ENCODE assay signal across 16 cellular contexts in the genomic region with DNA sequence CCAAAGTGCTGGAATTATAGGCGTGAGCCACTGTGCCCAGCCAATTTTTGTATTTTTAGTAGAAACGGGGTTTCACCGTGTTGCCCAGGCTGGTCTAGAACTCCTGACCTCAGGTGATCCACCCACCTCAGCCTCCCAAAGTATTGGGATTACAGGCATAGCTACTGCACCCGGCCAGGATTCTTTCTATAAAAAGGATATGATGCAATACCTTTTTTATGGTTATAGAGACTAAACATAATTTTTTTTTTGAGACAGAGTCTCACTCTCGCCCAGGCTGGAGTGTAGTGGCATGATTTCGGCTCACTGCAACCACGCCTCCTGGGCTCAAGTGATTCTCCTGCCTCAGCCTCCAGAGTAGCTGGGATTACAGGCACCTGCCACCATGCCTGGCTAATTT. TPM values are rescaled to one million over a fixed set of nuclear protein-coding genes. Genes with fewer than 3 reads are reported as not detected.
A peak's percentile ranks its signal among the peaks of the same experiment; 100 is the strongest.
DNase-seq lines count a peak whose midpoint lies in the region; ATAC-seq, FAIRE-seq and TF ChIP-seq lines count a peak whose summit lies in the region.
"Not testable (repeated sequence)": the region's sequence is repeated elsewhere in the genome, so short reads cannot be mapped to it uniquely, and the experiment has no call there.
"Had no signal": no experiment of that assay in that cellular context is flagged by ENCODE, and none has a peak within 500 bp of the region (broad histone marks: within the 10 kb centered on the region; RNA-seq: fewer than 3 reads in every experiment).

No MANE protein-coding gene starts in this region.

- not testable (repeated sequence) for H3K4me2 ChIP-seq in IMR-90 (ENCODE audit: low read depth, low read length); K562 (ENCODE audit: insufficient read depth, low read length)

- not testable (repeated sequence) for TF ChIP-seq EP300 in K562 (IDR thresholded peaks at IDR 0.05; ENCODE audit: low read length)

- not testable (repeated sequence) for H4K8ac ChIP-seq in IMR-90 (ENCODE audit: low read depth in 2 of 2, low read length in 2 of 2)

- not testable (repeated sequence) for H2AFZ ChIP-seq in IMR-90 (replicated peaks; ENCODE audit: low read length, poor library complexity); K562 (ENCODE audit: low read depth, low read length)

- H4K20me1 ChIP-seq in IMR-90 (ENCODE audit: insufficient read depth, low read length) = peaks cover 28% of the 10 kb centered on the region
- H4K20me1 ChIP-seq in K562 (replicated peaks; ENCODE audit: control insufficient read depth, insufficient read depth, low read length) = not testable (repeated sequence)

- not testable (repeated sequence) for H4K5ac ChIP-seq in IMR-90 (ENCODE audit: low read depth, low read length)

- FAIRE-seq in K562 (lab: Jason Lieb, UNC) = not testable (repeated sequence)

- peaks cover 15% of the 10 kb centered on the region for H3K36me3 Mint-ChIP-seq in activated CD8-positive, alpha-beta T cell treated with anti-CD3 and anti-CD28 coated beads for 36 hours (ENCODE audit: low read depth)
- H3K36me3 Mint-ChIP-seq in activated naive CD4-positive, alpha-beta T cell treated with anti-CD3 and anti-CD28 coated beads for 36 hours (ENCODE audit: low read depth); neural crest cell (ENCODE audit: low read depth): not testable (repeated sequence)

- DNase-seq in IMR-90; SK-N-MC (ENCODE audit: low read depth, low spot score); activated CD8-positive, alpha-beta T cell treated with anti-CD3 and anti-CD28 coated beads for 36 hours; activated naive CD4-positive, alpha-beta T cell treated with anti-CD3 and anti-CD28 coated beads for 36 hours; K562 (ENCODE audit: extremely low read depth in 1 of 4, low spot score in 3 of 4); neural crest cell (ENCODE audit: low read depth, low spot score); stimulated activated naive CD8-positive, alpha-beta T cell treated with anti-CD3 and anti-CD28 coated beads, Interleukin-15, amount 100 ng/mL, for 72 hours: not testable (repeated sequence)
- DNase-seq in fibroblast of villous mesenchyme (ENCODE audit: low read depth) = peak; percentile 22

- H2BK120ac ChIP-seq in IMR-90 (ENCODE audit: low read depth, low read length) = not testable (repeated sequence)

- not testable (repeated sequence) for TF ChIP-seq POLR2A in IMR-90 (IDR thresholded peaks at IDR 0.05; ENCODE audit: low read depth, low read length); K562 (conservative IDR thresholded peaks at IDR 0.05)

- not testable (repeated sequence) for BruUV-seq in IMR-90 (replicated peaks; lab: Mats Ljungman, UMichigan); K562 (replicated peaks; lab: Mats Ljungman, UMichigan)

- not testable (repeated sequence) for H2BK5ac ChIP-seq in IMR-90 (ENCODE audit: low read depth, low read length, poor library complexity, severe bottlenecking)

- not testable (repeated sequence) for H3K9me3 Mint-ChIP-seq in activated CD8-positive, alpha-beta T cell treated with anti-CD3 and anti-CD28 coated beads for 36 hours; activated naive CD4-positive, alpha-beta T cell treated with anti-CD3 and anti-CD28 coated beads for 36 hours; neural crest cell; stimulated activated naive CD8-positive, alpha-beta T cell treated with anti-CD3 and anti-CD28 coated beads, Interleukin-15, amount 100 ng/mL, for 72 hours

- not testable (repeated sequence) for H3K27ac ChIP-seq in IMR-90 (ENCODE audit: insufficient read depth, low read length); K562 (ENCODE audit: extremely low read depth, low read depth, low read length)
- peak overlapping the region; percentile 19; the same call in 1 of the 2 replicates for H3K27ac ChIP-seq in SK-N-MC

- not testable (repeated sequence) for TF ChIP-seq RAD21 in IMR-90 (IDR thresholded peaks at IDR 0.05; ENCODE audit: low read length); K562 (CRISPR knock-in tag; conservative IDR thresholded peaks at IDR 0.05 in 1 of 2, IDR thresholded peaks at IDR 0.05 in 1 of 2)

- not testable (repeated sequence) for H2BK15ac ChIP-seq in IMR-90 (ENCODE audit: low read depth, low read length)

- peaks cover 16 to 37% of the 10 kb centered on the region in 2 experiments for H3K79me1 ChIP-seq in IMR-90 (ENCODE audit: low read depth in 1 of 2, low read length in 2 of 2)

- not testable (repeated sequence) for H3K27me3 Mint-ChIP-seq in activated CD8-positive, alpha-beta T cell treated with anti-CD3 and anti-CD28 coated beads for 36 hours; activated naive CD4-positive, alpha-beta T cell treated with anti-CD3 and anti-CD28 coated beads for 36 hours (ENCODE audit: low read depth); neural crest cell (ENCODE audit: low read depth); stimulated activated naive CD8-positive, alpha-beta T cell treated with anti-CD3 and anti-CD28 coated beads, Interleukin-15, amount 100 ng/mL, for 72 hours

- peak overlapping the region; percentile 42 for H3K27ac Mint-ChIP-seq in activated CD8-positive, alpha-beta T cell treated with anti-CD3 and anti-CD28 coated beads for 36 hours
- H3K27ac Mint-ChIP-seq in activated naive CD4-positive, alpha-beta T cell treated with anti-CD3 and anti-CD28 coated beads for 36 hours = peak overlapping the region; percentile 46
- not testable (repeated sequence) for H3K27ac Mint-ChIP-seq in neural crest cell (ENCODE audit: unreplicated experiment)
- H3K27ac Mint-ChIP-seq in stimulated activated naive CD8-positive, alpha-beta T cell treated with anti-CD3 and anti-CD28 coated beads, Interleukin-15, amount 100 ng/mL, for 72 hours = peak overlapping the region; percentile 46 to 82

- not testable (repeated sequence) for H3K14ac ChIP-seq in IMR-90 (replicated peaks; ENCODE audit: low read depth, low read length)

- not testable (repeated sequence) for H3K27me3 ChIP-seq in IMR-90 (ENCODE audit: control insufficient read depth, insufficient read depth, low read length); K562 (ENCODE audit: control insufficient read depth in 2 of 2, insufficient read depth in 2 of 2, low read length in 2 of 2)

- not testable (repeated sequence) for H3K56ac ChIP-seq in IMR-90 (ENCODE audit: extremely low read depth, insufficient read depth, low read length)

- not testable (repeated sequence) for H3K4me3 ChIP-seq in IMR-90 (ENCODE audit: insufficient read depth, low read depth, low read length); SK-N-MC; K562; fibroblast of villous mesenchyme (ENCODE audit: low read depth, low read length)

- intact Hi-C loops in IMR-90 (cut with micrococcal nuclease) (loop anchor here (10.0 kb wide), 1 partner anchor 124 kb away; the partner anchor contains the start of genes MTX1 and THBS3), K562 (cut with micrococcal nuclease) (loop anchor here (10.0 kb wide), 1 partner anchor 266 kb away; no protein-coding TSS in a partner anchor)
- intact Hi-C loops in activated CD8-positive, alpha-beta T cell treated with anti-CD3 and anti-CD28 coated beads for 36 hours (cut with micrococcal nuclease); activated naive CD4-positive, alpha-beta T cell treated with anti-CD3 and anti-CD28 coated beads for 36 hours (cut with micrococcal nuclease): not testable (repeated sequence)

- not testable (repeated sequence) for H3K4me1 ChIP-seq in IMR-90 (ENCODE audit: control insufficient read depth, insufficient read depth, low read length)
- H3K4me1 ChIP-seq in K562 (replicated peaks in 1 of 2; ENCODE audit: control insufficient read depth in 2 of 2, insufficient read depth in 2 of 2, low read length in 2 of 2) = peaks cover 9 to 30% of the 10 kb centered on the region in 2 experiments; a peak in 4 of 5 replicates

- H3K79me2 ChIP-seq in K562 (ENCODE audit: control insufficient read depth, insufficient read depth, low read length) = peaks cover 19% of the 10 kb centered on the region

- H3K4ac ChIP-seq in IMR-90 (ENCODE audit: low read depth, low read length) = not testable (repeated sequence)

- WGBS in IMR-90 (ENCODE audit: extremely low coverage in 2 of 2, insufficient read length in 1 of 2), 2 experiments = 100% methylated on average over 2 of the region's 7 CpGs; no CpG with 5 or more reads in 1 of the 2 experiments
- WGBS in K562 (ENCODE audit: insufficient coverage, low coverage, missing lambda C conversion rate) = 90% methylated on average over 7 of the region's 7 CpGs

- peaks cover 13% of the 10 kb centered on the region; the same call in 1 of the 2 replicates for H3K9me1 ChIP-seq in IMR-90 (ENCODE audit: insufficient read depth, low read length)
- not testable (repeated sequence) for H3K9me1 ChIP-seq in K562 (ENCODE audit: control insufficient read depth, insufficient read depth, low read length)

- not testable (repeated sequence) for H3K4me1 Mint-ChIP-seq in activated CD8-positive, alpha-beta T cell treated with anti-CD3 and anti-CD28 coated beads for 36 hours (ENCODE audit: low read depth); activated naive CD4-positive, alpha-beta T cell treated with anti-CD3 and anti-CD28 coated beads for 36 hours (ENCODE audit: low read depth)
- peaks cover 13% of the 10 kb centered on the region for H3K4me1 Mint-ChIP-seq in neural crest cell
- peaks cover 29% of the 10 kb centered on the region for H3K4me1 Mint-ChIP-seq in stimulated activated naive CD8-positive, alpha-beta T cell treated with anti-CD3 and anti-CD28 coated beads, Interleukin-15, amount 100 ng/mL, for 72 hours

- H4K91ac ChIP-seq in IMR-90 (ENCODE audit: insufficient read depth, low read depth, low read length) = not testable (repeated sequence)

- dilution Hi-C loops in IMR-90 (cut with HindIII; ENCODE audit: low sequenced_read_pairs, unreplicated experiment) = not testable (repeated sequence)

- H2BK20ac ChIP-seq in IMR-90 (ENCODE audit: low read depth, low read length) = not testable (repeated sequence)

- H3K36me3 ChIP-seq in IMR-90 (ENCODE audit: control insufficient read depth, insufficient read depth, low read length) (peaks cover 34% of the 10 kb centered on the region), SK-N-MC (ENCODE audit: insufficient read depth, low read length) (peaks cover 24% of the 10 kb centered on the region), K562 (ENCODE audit: control insufficient read depth, insufficient read depth, low read length) (peaks cover 53% of the 10 kb centered on the region)

- H2AK5ac ChIP-seq in IMR-90 (ENCODE audit: low read depth, low read length) = not testable (repeated sequence)

- not testable (repeated sequence) for H3K9me3 ChIP-seq in IMR-90 (ENCODE audit: control insufficient read depth, insufficient read depth, low read length); SK-N-MC (ENCODE audit: low read depth, low read length); K562 (replicated peaks; ENCODE audit: control insufficient read depth, insufficient read depth, low read depth, low read length)

- H3K4me3 Mint-ChIP-seq in activated CD8-positive, alpha-beta T cell treated with anti-CD3 and anti-CD28 coated beads for 36 hours; activated naive CD4-positive, alpha-beta T cell treated with anti-CD3 and anti-CD28 coated beads for 36 hours; stimulated activated naive CD8-positive, alpha-beta T cell treated with anti-CD3 and anti-CD28 coated beads, Interleukin-15, amount 100 ng/mL, for 72 hours: not testable (repeated sequence)
- peak overlapping the region; percentile 65 for H3K4me3 Mint-ChIP-seq in neural crest cell

- not testable (repeated sequence) for H3K18ac ChIP-seq in IMR-90 (ENCODE audit: low read depth, low read length)

- H3K9ac ChIP-seq in IMR-90 (ENCODE audit: low read depth, low read length); SK-N-MC (ENCODE audit: insufficient read length); K562 (ENCODE audit: insufficient read depth in 1 of 2, low read depth in 2 of 2, low read length in 2 of 2): not testable (repeated sequence)

- H3K23ac ChIP-seq in IMR-90 (ENCODE audit: low read depth, low read length) = not testable (repeated sequence)

- POLR2A ChIA-PET in IMR-90 (lab: Charles Lee; ENCODE audit: unreplicated experiment) (interaction anchor here (0.6 kb wide), 1 partner anchor 173 kb away, joined by 3 read pairs; no protein-coding TSS in a partner anchor), K562 (lab: Yijun Ruan, JAX) (interaction anchor here (1.0 to 3.0 kb wide), 3 partner anchors 9 to 14 kb away, joined by 3 to 10 read pairs (median 3); no protein-coding TSS in a partner anchor)
- POLR2A ChIA-PET in activated CD8-positive, alpha-beta T cell treated with anti-CD3 and anti-CD28 coated beads for 36 hours (lab: Charles Lee) = not testable (repeated sequence)

- not testable (repeated sequence) for H2AK9ac ChIP-seq in IMR-90 (replicated peaks; ENCODE audit: low read depth, low read length, poor library complexity)

- not testable (repeated sequence) for ATAC-seq in IMR-90 (ENCODE audit: low read depth); activated CD8-positive, alpha-beta T cell treated with anti-CD3 and anti-CD28 coated beads for 36 hours; K562; stimulated activated naive CD8-positive, alpha-beta T cell treated with anti-CD3 and anti-CD28 coated beads, Interleukin-15, amount 100 ng/mL, for 72 hours

- CTCF ChIA-PET in IMR-90 (lab: Yijun Ruan, JAX); activated naive CD4-positive, alpha-beta T cell treated with anti-CD3 and anti-CD28 coated beads for 36 hours (lab: Charles Lee); K562 (lab: Yijun Ruan, JAX; ENCODE audit: low intra/inter-chr PET ratio): not testable (repeated sequence)
- CTCF ChIA-PET in activated CD8-positive, alpha-beta T cell treated with anti-CD3 and anti-CD28 coated beads for 36 hours (lab: Charles Lee) = interaction anchor here (1.2 to 3.7 kb wide), 2 partner anchors 50 to 78 kb away, joined by 3 to 24 read pairs; no protein-coding TSS in a partner anchor

- TF ChIP-seq CTCF in IMR-90 (conservative IDR thresholded peaks at IDR 0.05; ENCODE audit: low read depth, low read length); activated CD8-positive, alpha-beta T cell treated with anti-CD3 and anti-CD28 coated beads for 36 hours (IDR thresholded peaks at IDR 0.05); K562 (IDR thresholded peaks at IDR 0.05 in 2 of 3, conservative IDR thresholded peaks at IDR 0.05 in 1 of 3; ENCODE audit: insufficient read depth in 2 of 3, low read depth in 1 of 3, low read length in 3 of 3); fibroblast of villous mesenchyme (IDR thresholded peaks at IDR 0.05; ENCODE audit: insufficient read depth, low read depth, low read length); neural crest cell (conservative IDR thresholded peaks at IDR 0.05): not testable (repeated sequence)

- in situ Hi-C loops in IMR-90 (cut with MboI; ENCODE audit: low sequenced_read_pairs); K562 (cut with MboI): not testable (repeated sequence)

RNA-seq across cellular contexts. Expression of gene RUSC1, which starts 8.2 kb away (rescaled TPM):
- total RNA-seq in IMR-90 (2012; rRNA removed) (4.1 and 4.2 TPM in 2 replicates), K562 (2014; rRNA removed) (33.6 and 41.8 TPM in 2 replicates), K562 (2014; rRNA removed; fragmentation: Illumina TruSeq; extraction: Trizol) (14.3 and 15.1 TPM in 2 replicates), K562 (2015; rRNA removed; fragmentation: Illumina TruSeq; extraction: Trizol) (25.3 and 25.7 TPM in 2 replicates), K562 (2021) (63.0 and 68.3 TPM in 2 replicates), fibroblast of villous mesenchyme (18.4 and 22.9 TPM in 2 replicates), neural crest cell (55.2 and 56.6 TPM in 2 replicates)
- polyA plus RNA-seq in IMR-90 (2012; rRNA removed) (31.4 and 32.7 TPM in 2 replicates), K562 (2011; rRNA removed) (37.5 and 44.2 TPM in 2 replicates), K562 (2014; fragmentation: Illumina TruSeq; extraction: Trizol) (42.0 and 50.4 TPM in 2 replicates), K562 (2014; fragmentation: Nextera tagmentation; extraction: Ambion mirVana) (1 to 10 TPM; 5.7 to 9.5 TPM), K562 (2014; rRNA removed) (63.2 and 72.4 TPM in 2 replicates)
- 20.7 and 29.2 TPM in 2 replicates for polyA plus RNA-seq in IMR-90 (2012; cell fraction: cytosol; rRNA removed)
- polyA plus RNA-seq in IMR-90 (2012; cell fraction: nucleus; rRNA removed; ENCODE audit: low replicate concordance) = 92.9 and 175 TPM in 2 replicates
- 10 to 100 TPM; 21.2 to 21.6 TPM for total RNA-seq in activated CD8-positive, alpha-beta T cell treated with anti-CD3 and anti-CD28 coated beads for 36 hours
- 10 to 100 TPM; 16.8 to 17.2 TPM for total RNA-seq in activated naive CD4-positive, alpha-beta T cell treated with anti-CD3 and anti-CD28 coated beads for 36 hours
- 28.6 and 75.0 TPM in 2 replicates for total RNA-seq in K562 (2011; cell fraction: chromatin; rRNA removed; ENCODE audit: low replicate concordance)
- 70.1 and 78.7 TPM in 2 replicates for total RNA-seq in K562 (2011; cell fraction: nucleolus; rRNA removed)
- total RNA-seq in K562 (2011; cell fraction: nucleoplasm; rRNA removed) = 44.4 and 55.0 TPM in 2 replicates
- polyA plus RNA-seq in K562 (2011; cell fraction: cytosol; rRNA removed) = 51.0 and 124 TPM in 2 replicates
- polyA plus RNA-seq in K562 (2011; cell fraction: nucleus; rRNA removed) = 104 and 153 TPM in 2 replicates
- 42.7 and 48.5 TPM in 2 replicates for polyA plus RNA-seq in K562 (2012)
- polyA minus RNA-seq in K562 (2011; rRNA and poly(A)+ RNA removed) = 11.2 and 13.7 TPM in 2 replicates
- polyA minus RNA-seq in K562 (2011; cell fraction: cytosol; rRNA and poly(A)+ RNA removed) = 23.6 and 26.5 TPM in 2 replicates
- 24.6 and 26.1 TPM in 2 replicates for polyA minus RNA-seq in K562 (2011; cell fraction: nucleus; rRNA and poly(A)+ RNA removed)

RNA-seq across cellular contexts. Expression of gene FDPS, which starts 20.2 kb away (rescaled TPM):
- 176 and 191 TPM in 2 replicates for total RNA-seq in IMR-90 (2012; rRNA removed)
- polyA plus RNA-seq in IMR-90 (2012; rRNA removed) = 183 and 186 TPM in 2 replicates
- 89.2 and 302 TPM in 2 replicates for polyA plus RNA-seq in IMR-90 (2012; cell fraction: cytosol; rRNA removed)
- polyA plus RNA-seq in IMR-90 (2012; cell fraction: nucleus; rRNA removed; ENCODE audit: low replicate concordance) = 127 and 231 TPM in 2 replicates
- 100 to 1,000 TPM; 293 to 316 TPM for total RNA-seq in activated CD8-positive, alpha-beta T cell treated with anti-CD3 and anti-CD28 coated beads for 36 hours
- 100 to 1,000 TPM; 332 to 333 TPM for total RNA-seq in activated naive CD4-positive, alpha-beta T cell treated with anti-CD3 and anti-CD28 coated beads for 36 hours
- total RNA-seq in K562 (2011; cell fraction: chromatin; rRNA removed; ENCODE audit: low replicate concordance) = 971 and 1,145 TPM in 2 replicates
- 614 and 691 TPM in 2 replicates for total RNA-seq in K562 (2011; cell fraction: nucleolus; rRNA removed)
- 834 and 899 TPM in 2 replicates for total RNA-seq in K562 (2011; cell fraction: nucleoplasm; rRNA removed)
- total RNA-seq in K562 (2014; rRNA removed) = 319 and 337 TPM in 2 replicates
- 360 and 368 TPM in 2 replicates for total RNA-seq in K562 (2014; rRNA removed; fragmentation: Illumina TruSeq; extraction: Trizol)
- total RNA-seq in K562 (2015; rRNA removed; fragmentation: Illumina TruSeq; extraction: Trizol) = 243 and 247 TPM in 2 replicates
- 332 and 344 TPM in 2 replicates for total RNA-seq in K562 (2021)
- polyA plus RNA-seq in K562 (2011; rRNA removed) = 563 and 614 TPM in 2 replicates
- 402 and 573 TPM in 2 replicates for polyA plus RNA-seq in K562 (2011; cell fraction: cytosol; rRNA removed)
- polyA plus RNA-seq in K562 (2011; cell fraction: nucleus; rRNA removed) = 721 and 909 TPM in 2 replicates
- 300 and 453 TPM in 2 replicates for polyA plus RNA-seq in K562 (2012)
- polyA plus RNA-seq in K562 (2014; fragmentation: Illumina TruSeq; extraction: Trizol) = 313 and 328 TPM in 2 replicates
- 100 to 1,000 TPM; 864 to 884 TPM for polyA plus RNA-seq in K562 (2014; fragmentation: Nextera tagmentation; extraction: Ambion mirVana)
- polyA plus RNA-seq in K562 (2014; rRNA removed) = 377 and 379 TPM in 2 replicates
- 293 and 318 TPM in 2 replicates for polyA minus RNA-seq in K562 (2011; rRNA and poly(A)+ RNA removed)
- 174 and 178 TPM in 2 replicates for polyA minus RNA-seq in K562 (2011; cell fraction: cytosol; rRNA and poly(A)+ RNA removed)
- polyA minus RNA-seq in K562 (2011; cell fraction: nucleus; rRNA and poly(A)+ RNA removed) = 118 and 209 TPM in 2 replicates
- total RNA-seq in fibroblast of villous mesenchyme = 427 and 428 TPM in 2 replicates
- 665 and 693 TPM in 2 replicates for total RNA-seq in neural crest cell

RNA-seq across cellular contexts. Expression of gene PKLR, which starts 27.6 kb away (rescaled TPM):
- not detected in 2 replicates for total RNA-seq in IMR-90 (2012; rRNA removed)
- 0.03 TPM in 1 of 2 replicates, not detected in the other for polyA plus RNA-seq in IMR-90 (2012; rRNA removed)
- polyA plus RNA-seq in IMR-90 (2012; cell fraction: cytosol; rRNA removed) = not detected in 2 replicates
- 0.03 and 0.05 TPM in 2 replicates for polyA plus RNA-seq in IMR-90 (2012; cell fraction: nucleus; rRNA removed; ENCODE audit: low replicate concordance)
- not detected for total RNA-seq in activated CD8-positive, alpha-beta T cell treated with anti-CD3 and anti-CD28 coated beads for 36 hours
- not detected for total RNA-seq in activated naive CD4-positive, alpha-beta T cell treated with anti-CD3 and anti-CD28 coated beads for 36 hours
- total RNA-seq in K562 (2011; cell fraction: chromatin; rRNA removed; ENCODE audit: low replicate concordance) = 18.9 and 39.8 TPM in 2 replicates
- 33.9 and 37.6 TPM in 2 replicates for total RNA-seq in K562 (2011; cell fraction: nucleolus; rRNA removed)
- total RNA-seq in K562 (2011; cell fraction: nucleoplasm; rRNA removed) = 31.5 and 35.1 TPM in 2 replicates
- 38.2 and 47.5 TPM in 2 replicates for total RNA-seq in K562 (2014; rRNA removed)
- total RNA-seq in K562 (2014; rRNA removed; fragmentation: Illumina TruSeq; extraction: Trizol) = 22.6 and 25.0 TPM in 2 replicates
- 12.1 and 12.8 TPM in 2 replicates for total RNA-seq in K562 (2015; rRNA removed; fragmentation: Illumina TruSeq; extraction: Trizol)
- 75.7 and 78.4 TPM in 2 replicates for total RNA-seq in K562 (2021)
- 25.3 and 39.9 TPM in 2 replicates for polyA plus RNA-seq in K562 (2011; rRNA removed)
- polyA plus RNA-seq in K562 (2011; cell fraction: cytosol; rRNA removed) = 26.5 and 92.1 TPM in 2 replicates
- 20.1 and 56.5 TPM in 2 replicates for polyA plus RNA-seq in K562 (2011; cell fraction: nucleus; rRNA removed)
- polyA plus RNA-seq in K562 (2012) = 23.5 and 42.9 TPM in 2 replicates
- polyA plus RNA-seq in K562 (2014; fragmentation: Illumina TruSeq; extraction: Trizol) = 58.5 and 62.1 TPM in 2 replicates
- 10 to 100 TPM; 10.7 to 13.0 TPM for polyA plus RNA-seq in K562 (2014; fragmentation: Nextera tagmentation; extraction: Ambion mirVana)
- polyA plus RNA-seq in K562 (2014; rRNA removed) = 50.4 and 51.2 TPM in 2 replicates
- polyA minus RNA-seq in K562 (2011; rRNA and poly(A)+ RNA removed) = 12.1 and 32.1 TPM in 2 replicates
- polyA minus RNA-seq in K562 (2011; cell fraction: cytosol; rRNA and poly(A)+ RNA removed) = 16.4 and 35.4 TPM in 2 replicates
- 7.7 and 16.0 TPM in 2 replicates for polyA minus RNA-seq in K562 (2011; cell fraction: nucleus; rRNA and poly(A)+ RNA removed)
- total RNA-seq in fibroblast of villous mesenchyme = not detected in 2 replicates
- not detected in 2 replicates for total RNA-seq in neural crest cell
- total RNA-seq: A172; A673; Calu3; CD4-positive, alpha-beta memory T cell; Daoy; G401; H4; H9 had no signal
- polyA plus RNA-seq: CD4-positive, alpha-beta memory T cell had no signal

RNA-seq across cellular contexts. Expression of gene HCN3, which starts 51.6 kb away (rescaled TPM):
- total RNA-seq in IMR-90 (2012; rRNA removed) (0.36 and 0.83 TPM in 2 replicates), K562 (2014; rRNA removed) (2.3 and 3.2 TPM in 2 replicates), K562 (2014; rRNA removed; fragmentation: Illumina TruSeq; extraction: Trizol) (1.7 and 2.9 TPM in 2 replicates), K562 (2015; rRNA removed; fragmentation: Illumina TruSeq; extraction: Trizol) (3.1 and 3.9 TPM in 2 replicates), K562 (2021) (6.6 and 7.0 TPM in 2 replicates), fibroblast of villous mesenchyme (0.86 and 1.6 TPM in 2 replicates), neural crest cell (20.8 and 22.4 TPM in 2 replicates)
- polyA plus RNA-seq in IMR-90 (2012; rRNA removed) (2.7 and 2.9 TPM in 2 replicates), K562 (2011; rRNA removed) (7.2 and 14.5 TPM in 2 replicates), K562 (2014; fragmentation: Illumina TruSeq; extraction: Trizol) (5.6 and 5.9 TPM in 2 replicates), K562 (2014; fragmentation: Nextera tagmentation; extraction: Ambion mirVana) (1 to 10 TPM in 1 of 2 experiments, under 1 TPM in 1; 0.91 to 1.0 TPM), K562 (2014; rRNA removed) (7.3 and 9.7 TPM in 2 replicates)
- polyA plus RNA-seq in IMR-90 (2012; cell fraction: cytosol; rRNA removed) = 0.88 and 1.4 TPM in 2 replicates
- polyA plus RNA-seq in IMR-90 (2012; cell fraction: nucleus; rRNA removed; ENCODE audit: low replicate concordance) = 20.7 and 30.0 TPM in 2 replicates
- total RNA-seq in activated CD8-positive, alpha-beta T cell treated with anti-CD3 and anti-CD28 coated beads for 36 hours = 1 to 10 TPM; 1.5 TPM
- 1 to 10 TPM in 1 of 2 experiments, under 1 TPM in 1; 0.79 to 1.6 TPM for total RNA-seq in activated naive CD4-positive, alpha-beta T cell treated with anti-CD3 and anti-CD28 coated beads for 36 hours
- 31.1 and 65.6 TPM in 2 replicates for total RNA-seq in K562 (2011; cell fraction: chromatin; rRNA removed; ENCODE audit: low replicate concordance)
- total RNA-seq in K562 (2011; cell fraction: nucleolus; rRNA removed) = 41.4 and 45.0 TPM in 2 replicates
- total RNA-seq in K562 (2011; cell fraction: nucleoplasm; rRNA removed) = 40.9 and 43.8 TPM in 2 replicates
- polyA plus RNA-seq in K562 (2011; cell fraction: cytosol; rRNA removed) = 7.1 and 13.6 TPM in 2 replicates
- 101 and 112 TPM in 2 replicates for polyA plus RNA-seq in K562 (2011; cell fraction: nucleus; rRNA removed)
- polyA plus RNA-seq in K562 (2012) = 5.6 and 7.6 TPM in 2 replicates
- 3.7 and 5.6 TPM in 2 replicates for polyA minus RNA-seq in K562 (2011; rRNA and poly(A)+ RNA removed)
- polyA minus RNA-seq in K562 (2011; cell fraction: cytosol; rRNA and poly(A)+ RNA removed) = 2.5 and 5.6 TPM in 2 replicates
- 11.6 and 13.2 TPM in 2 replicates for polyA minus RNA-seq in K562 (2011; cell fraction: nucleus; rRNA and poly(A)+ RNA removed)

RNA-seq across cellular contexts. Expression of gene CLK2, which starts 55.6 kb away (rescaled TPM):
- total RNA-seq in IMR-90 (2012; rRNA removed) (19.2 and 19.7 TPM in 2 replicates), K562 (2014; rRNA removed) (36.4 and 40.2 TPM in 2 replicates), K562 (2014; rRNA removed; fragmentation: Illumina TruSeq; extraction: Trizol) (24.2 and 25.6 TPM in 2 replicates), K562 (2015; rRNA removed; fragmentation: Illumina TruSeq; extraction: Trizol) (37.0 and 39.6 TPM in 2 replicates), K562 (2021) (60.2 and 65.4 TPM in 2 replicates), fibroblast of villous mesenchyme (19.3 and 21.6 TPM in 2 replicates), neural crest cell (101 and 104 TPM in 2 replicates)
- polyA plus RNA-seq in IMR-90 (2012; rRNA removed) (53.0 and 61.2 TPM in 2 replicates), K562 (2011; rRNA removed) (67.8 and 105 TPM in 2 replicates), K562 (2014; fragmentation: Illumina TruSeq; extraction: Trizol) (59.9 and 67.3 TPM in 2 replicates), K562 (2014; fragmentation: Nextera tagmentation; extraction: Ambion mirVana) (10 to 100 TPM; 13.5 to 15.7 TPM), K562 (2014; rRNA removed) (69.1 and 81.4 TPM in 2 replicates)
- polyA plus RNA-seq in IMR-90 (2012; cell fraction: cytosol; rRNA removed) = 18.2 and 18.6 TPM in 2 replicates
- 460 and 576 TPM in 2 replicates for polyA plus RNA-seq in IMR-90 (2012; cell fraction: nucleus; rRNA removed; ENCODE audit: low replicate concordance)
- total RNA-seq in activated CD8-positive, alpha-beta T cell treated with anti-CD3 and anti-CD28 coated beads for 36 hours = 10 to 100 TPM; 80.6 to 85.4 TPM
- total RNA-seq in activated naive CD4-positive, alpha-beta T cell treated with anti-CD3 and anti-CD28 coated beads for 36 hours = 10 to 100 TPM; 52.6 to 54.5 TPM
- total RNA-seq in K562 (2011; cell fraction: chromatin; rRNA removed; ENCODE audit: low replicate concordance) = 311 and 570 TPM in 2 replicates
- 299 and 331 TPM in 2 replicates for total RNA-seq in K562 (2011; cell fraction: nucleolus; rRNA removed)
- 264 and 285 TPM in 2 replicates for total RNA-seq in K562 (2011; cell fraction: nucleoplasm; rRNA removed)
- polyA plus RNA-seq in K562 (2011; cell fraction: cytosol; rRNA removed) = 48.7 and 49.0 TPM in 2 replicates
- polyA plus RNA-seq in K562 (2011; cell fraction: nucleus; rRNA removed) = 890 and 922 TPM in 2 replicates
- polyA plus RNA-seq in K562 (2012) = 56.9 and 62.9 TPM in 2 replicates
- polyA minus RNA-seq in K562 (2011; rRNA and poly(A)+ RNA removed) = 58.6 and 59.3 TPM in 2 replicates
- 30.5 and 30.7 TPM in 2 replicates for polyA minus RNA-seq in K562 (2011; cell fraction: cytosol; rRNA and poly(A)+ RNA removed)
- 109 and 138 TPM in 2 replicates for polyA minus RNA-seq in K562 (2011; cell fraction: nucleus; rRNA and poly(A)+ RNA removed)

Comparison
In these comparisons a context has a peak if more than half of its experiments do, and no peak if none do; other contexts are left out.
1. RNA of gene PKLR, which starts 27.6 kb away (total RNA-seq): 12.1 to 78.4 TPM in K562; not detected in activated CD8-positive, alpha-beta T cell treated with anti-CD3 and anti-CD28 coated beads for 36 hours, not detected in IMR-90, not detected in activated naive CD4-positive, alpha-beta T cell treated with anti-CD3 and anti-CD28 coated beads for 36 hours, not detected in fibroblast of villous mesenchyme and not detected in neural crest cell; every median in the first group is over 10 times any median in the second.